15 cellular contexts compared by ENCODE assay signal in the genomic region with DNA sequence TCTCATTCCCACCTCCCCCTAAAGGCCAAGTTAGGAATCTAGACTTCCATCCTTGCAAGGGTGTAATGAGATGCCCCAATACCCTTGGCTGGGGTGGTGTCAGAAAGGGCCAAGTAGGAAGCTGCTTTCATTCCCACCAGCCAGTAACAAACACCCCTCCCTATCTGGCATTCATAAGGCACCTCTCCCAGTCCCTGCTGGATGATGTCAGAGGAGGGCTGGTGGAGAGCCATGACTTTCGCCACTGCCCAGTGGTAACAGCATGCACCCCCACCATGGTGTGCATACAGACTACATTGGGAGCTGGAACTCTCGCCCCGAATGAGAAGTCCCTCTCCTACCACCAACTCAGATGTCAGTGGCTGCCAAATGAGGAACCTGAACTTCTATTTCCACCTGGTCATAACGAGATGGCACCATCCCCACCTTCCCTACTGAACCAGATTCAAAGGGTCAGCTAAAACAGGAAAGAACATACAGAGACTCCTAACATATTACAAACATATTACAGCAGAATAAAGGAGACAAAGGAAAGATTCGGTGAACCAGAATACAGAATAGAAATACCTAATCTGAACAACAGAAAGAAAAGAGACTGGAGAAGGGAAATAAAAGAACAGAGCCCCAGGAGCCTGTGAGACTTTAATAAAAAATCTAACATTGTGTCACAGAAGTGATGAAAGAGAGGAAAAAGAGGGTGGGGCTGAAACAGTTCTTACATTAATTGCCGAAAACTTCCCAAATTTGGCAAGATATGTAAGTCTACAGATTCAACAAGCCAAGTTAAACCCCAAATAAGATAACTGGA.
DNase-seq lines count a peak whose midpoint lies in the region; ATAC-seq and TF ChIP-seq lines count a peak whose summit lies in the region.
"Had no signal": no experiment of that assay in that cellular context is flagged by ENCODE, and none has a peak within 500 bp of the region (broad histone marks: within the 10 kb centered on the region; RNA-seq: fewer than 3 reads in every experiment).

No MANE protein-coding gene starts in this region.

- H2AK9ac ChIP-seq in IMR-90 (replicated peaks; ENCODE audit: low read depth, low read length, poor library complexity): no peak overlapping the region

- no peak overlapping the region for H2AK5ac ChIP-seq in IMR-90 (ENCODE audit: low read depth, low read length)

- no peak overlapping the region for H4K91ac ChIP-seq in IMR-90 (ENCODE audit: insufficient read depth, low read depth, low read length)

- no peaks in the 10 kb centered on the region for H3K27me3 ChIP-seq in CD4-positive, CD25-positive, alpha-beta regulatory T cell (ENCODE audit: control insufficient read depth, insufficient read depth, low read length)
- H3K27me3 ChIP-seq in IMR-90 (ENCODE audit: control insufficient read depth, insufficient read depth, low read length) (no peaks in the 10 kb centered on the region), osteoblast (ENCODE audit: insufficient read depth, low read length) (no peaks in the 10 kb centered on the region), PC-3 (ENCODE audit: low read length) (no peaks in the 10 kb centered on the region)
- H3K27me3 ChIP-seq: BE2C had no signal

- H3K9ac ChIP-seq in IMR-90 (ENCODE audit: low read depth, low read length) (no peak overlapping the region), PC-3 (ENCODE audit: low read length) (no peak overlapping the region)
- H3K9ac ChIP-seq: SK-N-SH had no signal

- H2BK15ac ChIP-seq in IMR-90 (ENCODE audit: low read depth, low read length): no peak overlapping the region

- peaks cover 11% of the 10 kb centered on the region for H3K4me1 ChIP-seq in CD4-positive, CD25-positive, alpha-beta regulatory T cell (ENCODE audit: control insufficient read depth, insufficient read depth, low read length, poor library complexity, severe bottlenecking)
- H3K4me1 ChIP-seq in IMR-90 (ENCODE audit: control insufficient read depth, insufficient read depth, low read length) (peaks cover 9% of the 10 kb centered on the region; the same call in 1 of the 2 replicates), osteoblast (ENCODE audit: insufficient read depth, low read length) (peaks cover 6% of the 10 kb centered on the region), PC-3 (ENCODE audit: insufficient read depth, low read length) (no peaks in the 10 kb centered on the region)
- H3K4me1 ChIP-seq: BE2C had no signal

- dilution Hi-C loops in IMR-90 (cut with HindIII; ENCODE audit: low sequenced_read_pairs, unreplicated experiment): no loop called here

- H3K18ac ChIP-seq in IMR-90 (ENCODE audit: low read depth, low read length): no peak overlapping the region

- no peak overlapping the region for H3K4me3 Mint-ChIP-seq in CD4-positive, CD25-positive, alpha-beta regulatory T cell
- H3K4me3 Mint-ChIP-seq in effector memory CD8-positive, alpha-beta T cell: no peak overlapping the region

- H3K4me1 Mint-ChIP-seq in CD4-positive, CD25-positive, alpha-beta regulatory T cell: peaks cover 30 to 92% (median 66%) of the 10 kb centered on the region in 4 donors
- peaks cover 31 to 47% of the 10 kb centered on the region in 2 donors for H3K4me1 Mint-ChIP-seq in effector memory CD8-positive, alpha-beta T cell (ENCODE audit: low read depth in 2 of 2)

- H3K4me2 ChIP-seq in IMR-90 (ENCODE audit: low read depth, low read length) (no peak overlapping the region), osteoblast (ENCODE audit: insufficient read depth, low read length) (no peak overlapping the region), PC-3 (ENCODE audit: low read length) (no peak overlapping the region)
- H3K4me2 ChIP-seq: SK-N-SH had no signal

- no peak for DNase-seq in CD4-positive, CD25-positive, alpha-beta regulatory T cell
- DNase-seq in IMR-90: no peak
- no peak for DNase-seq in effector memory CD8-positive, alpha-beta T cell
- DNase-seq in osteoblast (ENCODE audit: insufficient read length, low spot score, missing footprints): peak; percentile 29
- no peak for DNase-seq in inferior parietal cortex (ENCODE audit: extremely low spot score)
- no peak for DNase-seq in PC-3
- no peak for DNase-seq in NCI-H2227 (lab: John Stamatoyannopoulos, UW; ENCODE audit: unreplicated experiment)
- DNase-seq: BE2C; effector CD4-positive, alpha-beta T cell; midbrain; MV-4-11; NCI-H2171 treated with DMSO at 0.1 percent for 48 hours; SK-N-SH; stimulated activated CD4-positive, alpha-beta T cell treated with anti-CD3 and anti-CD28 coated beads, Interleukin-1b, Interleukin-23, amount 100 ng/mL, for 48 hours had no signal

- CTCF ChIA-PET in IMR-90 (lab: Yijun Ruan, JAX) (interaction anchor here (0.7 to 1.2 kb wide), 2 partner anchors 24 to 35 kb away, joined by 3 read pairs; no protein-coding TSS in a partner anchor), PC-3 (lab: Charles Lee) (no interaction called here)

- H4K20me1 ChIP-seq in IMR-90 (ENCODE audit: insufficient read depth, low read length) (peaks cover 8% of the 10 kb centered on the region; the same call in 1 of the 2 replicates), osteoblast (ENCODE audit: insufficient read depth, low read length) (peaks cover 3% of the 10 kb centered on the region), PC-3 (ENCODE audit: low read length) (no peaks in the 10 kb centered on the region)

- peaks cover 0 to 2% (median 0%) of the 10 kb centered on the region in 7 donors for H3K9me3 Mint-ChIP-seq in CD4-positive, CD25-positive, alpha-beta regulatory T cell
- no peaks in the 10 kb centered on the region for H3K9me3 Mint-ChIP-seq in effector memory CD8-positive, alpha-beta T cell

- POLR2A ChIA-PET in IMR-90 (lab: Charles Lee; ENCODE audit: unreplicated experiment): no interaction called here
- POLR2A ChIA-PET in PC-3 (lab: Charles Lee; ENCODE audit: unreplicated experiment): no interaction called here

- H3K56ac ChIP-seq in IMR-90 (ENCODE audit: extremely low read depth, insufficient read depth, low read length): no peak overlapping the region

- H3K9me2 ChIP-seq in PC-3 (replicated peaks; ENCODE audit: low read length): no peaks in the 10 kb centered on the region
- H3K9me2 ChIP-seq: SK-N-SH had no signal

- no peak overlapping the region for H2BK20ac ChIP-seq in IMR-90 (ENCODE audit: low read depth, low read length)

- no peak for TF ChIP-seq CTCF in IMR-90 (conservative IDR thresholded peaks at IDR 0.05; ENCODE audit: low read depth, low read length)
- TF ChIP-seq CTCF in osteoblast (IDR thresholded peaks at IDR 0.05; ENCODE audit: extremely low read depth, low read depth, low read length): no peak
- no peak for TF ChIP-seq CTCF in PC-3 (conservative IDR thresholded peaks at IDR 0.05; ENCODE audit: low read depth, low read length)

- no peak overlapping the region for H2BK120ac ChIP-seq in IMR-90 (ENCODE audit: low read depth, low read length)

- H3K9me1 ChIP-seq in IMR-90 (ENCODE audit: insufficient read depth, low read length): peaks cover 20% of the 10 kb centered on the region

- H3F3A ChIP-seq in PC-3 (ENCODE audit: low read length, unreplicated experiment): no peaks in the 10 kb centered on the region

- H3K79me2 ChIP-seq in osteoblast (ENCODE audit: insufficient read depth, low read length) (peaks cover 61% of the 10 kb centered on the region), PC-3 (ENCODE audit: low read length) (peaks cover 6% of the 10 kb centered on the region; the same call in 1 of the 2 replicates)

- peaks cover 49 to 90% of the 10 kb centered on the region in 2 experiments; a peak in 3 of 4 replicates for H3K79me1 ChIP-seq in IMR-90 (ENCODE audit: low read depth in 1 of 2, low read length in 2 of 2)

- H4K8ac ChIP-seq in IMR-90 (ENCODE audit: low read depth in 2 of 2, low read length in 2 of 2): no peak overlapping the region

- H3K27ac ChIP-seq in CD4-positive, CD25-positive, alpha-beta regulatory T cell (ENCODE audit: insufficient read depth, low read length, poor library complexity, severe bottlenecking): no peak overlapping the region
- no peak overlapping the region for H3K27ac ChIP-seq in IMR-90 (ENCODE audit: insufficient read depth, low read length)
- no peak overlapping the region for H3K27ac ChIP-seq in osteoblast (ENCODE audit: low read depth, low read length)
- H3K27ac ChIP-seq in PC-3 (ENCODE audit: low read length): no peak overlapping the region

- 100% methylated on average over 2 of the region's 6 CpGs; no CpG with 5 or more reads in 1 of the 2 experiments for WGBS in IMR-90 (ENCODE audit: extremely low coverage in 2 of 2, insufficient read length in 1 of 2), 2 experiments

- no peak overlapping the region for H2AFZ ChIP-seq in IMR-90 (replicated peaks; ENCODE audit: low read length, poor library complexity)
- H2AFZ ChIP-seq in osteoblast (ENCODE audit: low read length): no peak overlapping the region
- H2AFZ ChIP-seq in PC-3 (ENCODE audit: low read length): no peak overlapping the region

- H4K5ac ChIP-seq in IMR-90 (ENCODE audit: low read depth, low read length): no peak overlapping the region

- BruUV-seq in IMR-90 (replicated peaks; lab: Mats Ljungman, UMichigan) (no TSS peak), PC-3 (replicated peaks; lab: Mats Ljungman, UMichigan) (no TSS peak)

- no peak for TF ChIP-seq RAD21 in IMR-90 (IDR thresholded peaks at IDR 0.05; ENCODE audit: low read length)

- no peaks in the 10 kb centered on the region for H3K27me3 Mint-ChIP-seq in CD4-positive, CD25-positive, alpha-beta regulatory T cell
- H3K27me3 Mint-ChIP-seq in effector memory CD8-positive, alpha-beta T cell: no peaks in the 10 kb centered on the region

- no peak for ATAC-seq in CD4-positive, CD25-positive, alpha-beta regulatory T cell (ENCODE audit: low read depth in 2 of 2)
- no peak for ATAC-seq in IMR-90 (ENCODE audit: low read depth)
- ATAC-seq in effector memory CD8-positive, alpha-beta T cell (replicated peaks): no peak
- ATAC-seq in HG02759 (IDR thresholded peaks at IDR 0.05; ENCODE audit: unreplicated experiment): no peak
- ATAC-seq in PC-3: no peak

- peak overlapping the region; percentile 26 to 81 (median 76) for H3K27ac Mint-ChIP-seq in CD4-positive, CD25-positive, alpha-beta regulatory T cell
- peak overlapping the region; percentile 4 to 47 for H3K27ac Mint-ChIP-seq in effector memory CD8-positive, alpha-beta T cell

- peak overlapping the region; percentile 15 for H2BK5ac ChIP-seq in IMR-90 (ENCODE audit: low read depth, low read length, poor library complexity, severe bottlenecking)

- peaks cover 28% of the 10 kb centered on the region for H3K36me3 ChIP-seq in CD4-positive, CD25-positive, alpha-beta regulatory T cell (ENCODE audit: control insufficient read depth, insufficient read depth, low read length)
- H3K36me3 ChIP-seq in IMR-90 (ENCODE audit: control insufficient read depth, insufficient read depth, low read length) (peaks cover 8% of the 10 kb centered on the region), osteoblast (ENCODE audit: insufficient read depth, low read length) (no peaks in the 10 kb centered on the region), PC-3 (ENCODE audit: low read depth, low read length) (no peaks in the 10 kb centered on the region)
- H3K36me3 ChIP-seq: BE2C had no signal

- H3K23ac ChIP-seq in IMR-90 (ENCODE audit: low read depth, low read length): no peak overlapping the region

- H3K4me3 ChIP-seq in CD4-positive, CD25-positive, alpha-beta regulatory T cell (ENCODE audit: low read depth, low read length): no peak overlapping the region
- H3K4me3 ChIP-seq in IMR-90 (ENCODE audit: insufficient read depth, low read depth, low read length) (no peak overlapping the region), osteoblast (ENCODE audit: insufficient read depth, low read length) (no peak overlapping the region), PC-3 (ENCODE audit: low read length) (no peak overlapping the region)

- H3K14ac ChIP-seq in IMR-90 (replicated peaks; ENCODE audit: low read depth, low read length): peak overlapping the region; percentile 58

- intact Hi-C loops in IMR-90 (cut with micrococcal nuclease): loop anchor here (1.0 kb wide), 1 partner anchor 13 kb away; no protein-coding TSS in a partner anchor
- intact Hi-C loops in PC-3 (cut with micrococcal nuclease): no loop called here

- no peaks in the 10 kb centered on the region for H3K9me3 ChIP-seq in CD4-positive, CD25-positive, alpha-beta regulatory T cell (ENCODE audit: control insufficient read depth in 2 of 2, low read length in 2 of 2)
- H3K9me3 ChIP-seq in IMR-90 (ENCODE audit: control insufficient read depth, insufficient read depth, low read length) (no peaks in the 10 kb centered on the region), osteoblast (ENCODE audit: low read depth, low read length) (no peaks in the 10 kb centered on the region), PC-3 (ENCODE audit: low read length) (no peaks in the 10 kb centered on the region)
- H3K9me3 ChIP-seq: BE2C, SK-N-SH had no signal

- H3K36me3 Mint-ChIP-seq in CD4-positive, CD25-positive, alpha-beta regulatory T cell: peaks cover 35% of the 10 kb centered on the region
- peaks cover 3% of the 10 kb centered on the region for H3K36me3 Mint-ChIP-seq in effector memory CD8-positive, alpha-beta T cell (ENCODE audit: insufficient read depth)

- 0 out of 2 replicates have a peak overlapping the region, but pooled peaks have one; percentile 24 for H3K4ac ChIP-seq in IMR-90 (ENCODE audit: low read depth, low read length)

- no peak for TF ChIP-seq POLR2A in IMR-90 (IDR thresholded peaks at IDR 0.05; ENCODE audit: low read depth, low read length)

- in situ Hi-C loops in IMR-90 (cut with MboI; ENCODE audit: low sequenced_read_pairs): loop anchor here (25.0 kb wide), 1 partner anchor 443 kb away; no protein-coding TSS in a partner anchor
